In genomic region chr12:17527021-17527420, GRCh38 we compare ENCODE assay signal across 24 cellular contexts.
"Had no signal": no experiment of that assay in that cellular context is flagged by ENCODE, and none has a peak within 500 bp of the region (broad histone marks: within the 10 kb centered on the region; RNA-seq: fewer than 3 reads in every experiment).

No MANE protein-coding gene starts in this region.

- H3K27me3 Mint-ChIP-seq: IgD-negative memory B cell had no signal

- DNase-seq: Kasumi-1, MM.1S, NCI-H1092 treated with DMSO at 0.1 percent for 48 hours, NCI-H1436, NCI-H187, NCI-H2029, NCI-H2081 treated with DMSO at 0.1 percent for 48 hours, NCI-H2171, NCI-H226, NCI-H446, NCI-H510A, NCI-H524 treated with DMSO at 0.1 percent for 48 hours, NCI-H69, NCI-H774, PC-3, SHP77, SK-N-SH, SW 1271 had no signal

- H3K4me2 ChIP-seq: KMS-11, SK-N-SH had no signal

- H3K9me3 ChIP-seq: SK-N-SH had no signal

- H3K4me3 Mint-ChIP-seq: IgD-negative memory B cell had no signal

- ATAC-seq: K562, Panc1, PC-3 had no signal

- H3K4me3 ChIP-seq: K562 had no signal

- H3K27ac ChIP-seq: HL-60, KMS-11, RWPE1 had no signal

- H3K27ac Mint-ChIP-seq: IgD-negative memory B cell had no signal

- H3K9ac ChIP-seq: KMS-11, SK-N-SH had no signal
